Comparison of ENCODE assay signal across 9 cellular contexts in the genomic region with DNA sequence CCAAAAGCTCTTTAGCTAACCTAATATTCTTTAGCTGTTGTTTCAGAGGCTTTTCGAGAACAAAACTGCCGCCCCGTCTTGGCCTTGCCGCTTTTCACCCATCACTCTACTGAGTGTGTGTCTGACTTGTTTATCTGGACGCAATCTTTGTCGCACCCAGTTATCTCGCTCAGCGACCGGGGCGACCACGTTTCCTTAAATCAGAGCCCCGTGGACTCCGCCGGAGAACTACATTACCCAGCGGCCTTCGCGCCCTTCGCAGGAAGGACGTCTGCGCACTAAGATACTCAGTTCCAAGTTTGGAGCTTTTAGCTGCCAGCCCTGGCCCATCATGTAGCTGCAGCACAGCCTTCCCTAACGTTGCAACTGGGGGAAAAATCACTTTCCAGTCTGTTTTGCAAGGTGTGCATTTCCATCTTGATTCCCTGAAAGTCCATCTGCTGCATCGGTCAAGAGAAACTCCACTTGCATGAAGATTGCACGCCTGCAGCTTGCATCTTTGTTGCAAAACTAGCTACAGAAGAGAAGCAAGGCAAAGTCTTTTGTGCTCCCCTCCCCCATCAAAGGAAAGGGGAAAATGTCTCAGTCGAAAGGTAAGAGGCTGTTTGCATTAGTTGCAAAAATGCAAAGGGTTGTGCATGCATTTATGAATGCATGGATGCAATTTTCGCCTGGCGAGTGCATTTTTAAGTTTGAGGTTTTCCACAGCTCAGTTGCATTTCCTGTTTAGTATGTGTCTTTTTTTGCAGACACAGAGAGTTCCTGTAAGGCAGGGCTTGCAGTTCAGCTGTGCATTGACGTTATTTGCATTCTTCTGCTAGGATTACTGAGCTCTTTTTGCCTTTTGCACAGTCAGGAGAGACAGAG.
DNase-seq lines count a peak whose midpoint lies in the region; ATAC-seq, FAIRE-seq and TF ChIP-seq lines count a peak whose summit lies in the region.
"Had no signal": no experiment of that assay in that cellular context is flagged by ENCODE, and none has a peak within 500 bp of the region (broad histone marks: within the 10 kb centered on the region; RNA-seq: fewer than 3 reads in every experiment).

A gene (plus strand): TSS at position 290 of the 867 bp plus-strand sequence. CDS start 288 bp downstream, at position 578.

- H3K4me3 ChIP-seq in cardiac fibroblast (replicated peaks in 1 of 2; ENCODE audit: low read depth in 2 of 2, low read length in 2 of 2): peak within 1 kb of the TSS; percentile 33 to 53

- DNase-seq in NCI-H1417 (lab: John Stamatoyannopoulos, UW) (peak; percentile 33 to 54 (median 44)), NCI-H1417 treated with DMSO at 0.1 percent for 48 hours (lab: John Stamatoyannopoulos, UW) (no peak), NCI-H2081 (lab: John Stamatoyannopoulos, UW) (peak; percentile 83 to 89), UCSD-AML1 (lab: John Stamatoyannopoulos, UW; ENCODE audit: unreplicated experiment) (peak; percentile 61), cardiac fibroblast (ENCODE audit: low read depth in 2 of 2) (peak; percentile 65 to 76)
- peak; percentile 67 to 72 (median 71) for DNase-seq in stimulated activated CD4-positive, alpha-beta T cell treated with anti-CD3 and anti-CD28 coated beads, Interleukin-12 subunit alpha, Interleukin-12 subunit beta, amount 100 ng/mL, for 48 hours (ENCODE audit: low read depth in 2 of 3, low spot score in 1 of 3)

- FAIRE-seq in islet of Langerhans (lab: Jason Lieb, UNC): peak; percentile 72
- FAIRE-seq: A204.1 had no signal

- TF ChIP-seq CTCF in cardiac fibroblast (IDR thresholded peaks at IDR 0.05; ENCODE audit: low read depth, low read length): no peak

- peak; percentile 96 for ATAC-seq in HG02852 (IDR thresholded peaks at IDR 0.05; ENCODE audit: unreplicated experiment)
